ENCODE assay signal across 17 cellular contexts in genomic region chr22:25655536-25655935, GRCh38.
DNase-seq lines count a peak whose midpoint lies in the region; ATAC-seq lines count a peak whose summit lies in the region.
"Had no signal": no experiment of that assay in that cellular context is flagged by ENCODE, and none has a peak within 500 bp of the region (broad histone marks: within the 10 kb centered on the region; RNA-seq: fewer than 3 reads in every experiment).

No MANE protein-coding gene starts in this region.

- H3K4me1 Mint-ChIP-seq in activated CD4-positive, alpha-beta T cell treated with anti-CD3 and anti-CD28 coated beads, Interleukin-2, amount 10 ng/mL, durations not matched to agents 24 days and 14 days = peaks cover 25% of the 10 kb centered on the region
- peaks cover 7% of the 10 kb centered on the region for H3K4me1 Mint-ChIP-seq in activated CD4-positive, alpha-beta T cell treated with anti-CD3 and anti-CD28 coated beads, Interleukin-2, amount 10 ng/mL, durations not matched to agents 7 days and 5 days
- no peaks in the 10 kb centered on the region for H3K4me1 Mint-ChIP-seq in activated T-helper 17 cell treated with anti-CD3 and anti-CD28 coated beads, Interleukin-2, amount 50 U/mL, for 72 hours
- peaks cover 75% of the 10 kb centered on the region for H3K4me1 Mint-ChIP-seq in stimulated activated memory B cell treated with anti-CD40 and anti-IgM and Interleukin-4, amounts not matched to agents 10 μg/mL and 1 μg/mL and 100 μg/mL, for 72 hours

- H3K9me3 Mint-ChIP-seq in activated CD4-positive, alpha-beta T cell treated with anti-CD3 and anti-CD28 coated beads, Interleukin-2, amount 10 ng/mL, durations not matched to agents 24 days and 14 days = peaks cover 5% of the 10 kb centered on the region
- peaks cover 3% of the 10 kb centered on the region for H3K9me3 Mint-ChIP-seq in activated CD4-positive, alpha-beta T cell treated with anti-CD3 and anti-CD28 coated beads, Interleukin-2, amount 10 ng/mL, durations not matched to agents 7 days and 5 days
- no peaks in the 10 kb centered on the region for H3K9me3 Mint-ChIP-seq in activated T-helper 17 cell treated with anti-CD3 and anti-CD28 coated beads, Interleukin-2, amount 50 U/mL, for 72 hours
- H3K9me3 Mint-ChIP-seq in stimulated activated memory B cell treated with anti-CD40 and anti-IgM and Interleukin-4, amounts not matched to agents 10 μg/mL and 1 μg/mL and 100 μg/mL, for 72 hours = peaks cover 3% of the 10 kb centered on the region
- H3K9me3 Mint-ChIP-seq: CD4-positive, CD25-positive, alpha-beta regulatory T cell had no signal

- no peak overlapping the region for H3K4me3 Mint-ChIP-seq in activated CD4-positive, alpha-beta T cell treated with anti-CD3 and anti-CD28 coated beads, Interleukin-2, amount 10 ng/mL, durations not matched to agents 24 days and 14 days
- no peak overlapping the region for H3K4me3 Mint-ChIP-seq in activated CD4-positive, alpha-beta T cell treated with anti-CD3 and anti-CD28 coated beads, Interleukin-2, amount 10 ng/mL, durations not matched to agents 7 days and 5 days
- H3K4me3 Mint-ChIP-seq in activated T-helper 17 cell treated with anti-CD3 and anti-CD28 coated beads, Interleukin-2, amount 50 U/mL, for 72 hours = no peak overlapping the region
- no peak overlapping the region for H3K4me3 Mint-ChIP-seq in stimulated activated memory B cell treated with anti-CD40 and anti-IgM and Interleukin-4, amounts not matched to agents 10 μg/mL and 1 μg/mL and 100 μg/mL, for 72 hours
- H3K4me3 Mint-ChIP-seq: CD4-positive, CD25-positive, alpha-beta regulatory T cell had no signal

- no peaks in the 10 kb centered on the region for H3K27me3 Mint-ChIP-seq in activated CD4-positive, alpha-beta T cell treated with anti-CD3 and anti-CD28 coated beads, Interleukin-2, amount 10 ng/mL, durations not matched to agents 24 days and 14 days
- no peaks in the 10 kb centered on the region for H3K27me3 Mint-ChIP-seq in activated CD4-positive, alpha-beta T cell treated with anti-CD3 and anti-CD28 coated beads, Interleukin-2, amount 10 ng/mL, durations not matched to agents 7 days and 5 days
- H3K27me3 Mint-ChIP-seq in activated T-helper 17 cell treated with anti-CD3 and anti-CD28 coated beads, Interleukin-2, amount 50 U/mL, for 72 hours = peaks cover 14% of the 10 kb centered on the region
- no peaks in the 10 kb centered on the region for H3K27me3 Mint-ChIP-seq in stimulated activated memory B cell treated with anti-CD40 and anti-IgM and Interleukin-4, amounts not matched to agents 10 μg/mL and 1 μg/mL and 100 μg/mL, for 72 hours
- H3K27me3 Mint-ChIP-seq: CD4-positive, CD25-positive, alpha-beta regulatory T cell had no signal

- CTCF ChIA-PET in activated CD4-positive, alpha-beta T cell treated with anti-CD3 and anti-CD28 coated beads, Interleukin-2, amount 10 ng/mL, durations not matched to agents 7 days and 5 days (lab: Charles Lee) = interaction anchor here (1.2 to 1.6 kb wide), 3 partner anchors 16 to 193 kb away, joined by 3 to 5 read pairs (median 3); no protein-coding TSS in a partner anchor

- ATAC-seq in activated T-helper 17 cell treated with anti-CD3 and anti-CD28 coated beads, Interleukin-2, amount 50 U/mL, for 72 hours (replicated peaks) = peak; percentile 24
- ATAC-seq in stimulated activated memory B cell treated with anti-CD40 and anti-IgM and Interleukin-4, amounts not matched to agents 10 μg/mL and 1 μg/mL and 100 μg/mL, for 72 hours = no peak

- POLR2A ChIA-PET in activated CD4-positive, alpha-beta T cell treated with anti-CD3 and anti-CD28 coated beads, Interleukin-2, amount 10 ng/mL, durations not matched to agents 7 days and 5 days (lab: Charles Lee) = no interaction called here

- H3K27ac Mint-ChIP-seq in activated CD4-positive, alpha-beta T cell treated with anti-CD3 and anti-CD28 coated beads, Interleukin-2, amount 10 ng/mL, durations not matched to agents 24 days and 14 days = no peak overlapping the region
- no peak overlapping the region for H3K27ac Mint-ChIP-seq in activated CD4-positive, alpha-beta T cell treated with anti-CD3 and anti-CD28 coated beads, Interleukin-2, amount 10 ng/mL, durations not matched to agents 7 days and 5 days
- no peak overlapping the region for H3K27ac Mint-ChIP-seq in activated T-helper 17 cell treated with anti-CD3 and anti-CD28 coated beads, Interleukin-2, amount 50 U/mL, for 72 hours
- peak overlapping the region; percentile 16 for H3K27ac Mint-ChIP-seq in stimulated activated memory B cell treated with anti-CD40 and anti-IgM and Interleukin-4, amounts not matched to agents 10 μg/mL and 1 μg/mL and 100 μg/mL, for 72 hours

- peak; percentile 51 for DNase-seq in activated CD4-positive, alpha-beta T cell treated with anti-CD3 and anti-CD28 coated beads, Interleukin-2, amount 10 ng/mL, durations not matched to agents 24 days and 14 days
- DNase-seq in activated CD4-positive, alpha-beta T cell treated with anti-CD3 and anti-CD28 coated beads, Interleukin-2, amount 10 ng/mL, durations not matched to agents 7 days and 5 days = no peak
- DNase-seq in HT1080 (ENCODE audit: low read depth) (peak; percentile 5), HuH-7.5 (ENCODE audit: low spot score) (no peak), NCI-H146 (lab: John Stamatoyannopoulos, UW) (no peak)
- no peak for DNase-seq in stimulated activated CD4-positive, alpha-beta T cell treated with anti-CD3 and anti-CD28 coated beads, Interleukin-2, amount 100 ng/mL, for 24 hours
- DNase-seq: BE2C; CD4-positive, CD25-positive, alpha-beta regulatory T cell; COR-L47; KG1; MV-4-11; NCI-H1930; NCI-H226; NCI-H524; PC-9 had no signal

- intact Hi-C loops in activated CD4-positive, alpha-beta T cell treated with anti-CD3 and anti-CD28 coated beads, Interleukin-2, amount 10 ng/mL, durations not matched to agents 24 days and 14 days (cut with micrococcal nuclease) = no loop called here

- H3K36me3 Mint-ChIP-seq in activated CD4-positive, alpha-beta T cell treated with anti-CD3 and anti-CD28 coated beads, Interleukin-2, amount 10 ng/mL, durations not matched to agents 24 days and 14 days (ENCODE audit: low read depth) = peaks cover 22% of the 10 kb centered on the region
- H3K36me3 Mint-ChIP-seq in activated CD4-positive, alpha-beta T cell treated with anti-CD3 and anti-CD28 coated beads, Interleukin-2, amount 10 ng/mL, durations not matched to agents 7 days and 5 days (ENCODE audit: low read depth) = peaks cover 21% of the 10 kb centered on the region
- no peaks in the 10 kb centered on the region for H3K36me3 Mint-ChIP-seq in activated T-helper 17 cell treated with anti-CD3 and anti-CD28 coated beads, Interleukin-2, amount 50 U/mL, for 72 hours (ENCODE audit: low read depth)
- peaks cover 41% of the 10 kb centered on the region for H3K36me3 Mint-ChIP-seq in stimulated activated memory B cell treated with anti-CD40 and anti-IgM and Interleukin-4, amounts not matched to agents 10 μg/mL and 1 μg/mL and 100 μg/mL, for 72 hours
- H3K36me3 Mint-ChIP-seq: CD4-positive, CD25-positive, alpha-beta regulatory T cell had no signal

Comparison
In these comparisons a context has a peak if more than half of its experiments do, and no peak if none do; other contexts are left out.
1. DNase-seq: peak in activated CD4-positive, alpha-beta T cell treated with anti-CD3 and anti-CD28 coated beads, Interleukin-2, amount 10 ng/mL, durations not matched to agents 24 days and 14 days (single experiment) and HT1080 (single experiment); none in activated CD4-positive, alpha-beta T cell treated with anti-CD3 and anti-CD28 coated beads, Interleukin-2, amount 10 ng/mL, durations not matched to agents 7 days and 5 days (single experiment), HuH-7.5 (single experiment), stimulated activated CD4-positive, alpha-beta T cell treated with anti-CD3 and anti-CD28 coated beads, Interleukin-2, amount 100 ng/mL, for 24 hours (0 of 2) and NCI-H146 (single experiment).